Comparison of ENCODE assay signal across 18 cellular contexts in genomic region chr2:233105156-233105895, GRCh38.
"Had no signal": no experiment of that assay in that cellular context is flagged by ENCODE, and none has a peak within 500 bp of the region (broad histone marks: within the 10 kb centered on the region; RNA-seq: fewer than 3 reads in every experiment).

No MANE protein-coding gene starts in this region.

- H3K36me3 ChIP-seq: breast epithelium, gastroesophageal sphincter, heart right ventricle, right atrium auricular region, suprapubic skin, upper lobe of left lung had no signal

- ATAC-seq: gastroesophageal sphincter; heart right ventricle; naive thymus-derived CD8-positive, alpha-beta T cell; T-cell had no signal

- H3K27me3 ChIP-seq: breast epithelium, dorsolateral prefrontal cortex, right atrium auricular region, upper lobe of left lung had no signal

- DNase-seq: activated CD4-positive, alpha-beta T cell treated with anti-CD3 and anti-CD28 coated beads for 4 hours; activated CD8-positive, alpha-beta memory T cell treated with anti-CD3 and anti-CD28 coated beads, Interleukin-2, amount 50 U/mL, for 48 hours; activated naive CD8-positive, alpha-beta T cell treated with anti-CD3 and anti-CD28 coated beads, Interleukin-2, amount 10 ng/mL, durations not matched to agents 7 days and 5 days; dorsolateral prefrontal cortex; erythroblast; heart right ventricle; naive thymus-derived CD8-positive, alpha-beta T cell; occipital lobe; stimulated activated CD4-positive, alpha-beta T cell treated with anti-CD3 and anti-CD28 coated beads, Interleukin-4, amount 100 ng/mL, for 24 hours; T-cell; upper lobe of left lung had no signal

- H3K27ac ChIP-seq: breast epithelium, dorsolateral prefrontal cortex, gastroesophageal sphincter, heart right ventricle, right atrium auricular region, suprapubic skin, upper lobe of left lung had no signal

- H3K4me3 Mint-ChIP-seq: activated naive CD8-positive, alpha-beta T cell treated with anti-CD3 and anti-CD28 coated beads, Interleukin-2, amount 10 ng/mL, durations not matched to agents 7 days and 5 days; activated T-helper 1 cell treated with anti-CD3 and anti-CD28 coated beads, Interleukin-12 subunit alpha, Interleukin-12 subunit beta, Interleukin-2, Interleukin-4 antibody, amounts not matched to agents 30 ng/mL and 10 ng/mL and 1 ng/mL, durations not matched to agents 14 hours and 24 hours and 36 hours; stimulated activated naive CD8-positive, alpha-beta T cell treated with anti-CD3 and anti-CD28 coated beads, Interleukin-15, Interleukin-2, amounts not matched to agents 100 ng/mL and 50 ng/mL, for 24 hours had no signal

- H3K27me3 Mint-ChIP-seq: activated naive CD8-positive, alpha-beta T cell treated with anti-CD3 and anti-CD28 coated beads, Interleukin-2, amount 10 ng/mL, durations not matched to agents 7 days and 5 days; naive thymus-derived CD8-positive, alpha-beta T cell; stimulated activated naive CD8-positive, alpha-beta T cell treated with anti-CD3 and anti-CD28 coated beads, Interleukin-15, Interleukin-2, amounts not matched to agents 100 ng/mL and 50 ng/mL, for 24 hours; T-cell had no signal

- H3K9me3 Mint-ChIP-seq: activated naive CD8-positive, alpha-beta T cell treated with anti-CD3 and anti-CD28 coated beads, Interleukin-2, amount 10 ng/mL, durations not matched to agents 7 days and 5 days; activated T-helper 1 cell treated with anti-CD3 and anti-CD28 coated beads, Interleukin-12 subunit alpha, Interleukin-12 subunit beta, Interleukin-2, Interleukin-4 antibody, amounts not matched to agents 30 ng/mL and 10 ng/mL and 1 ng/mL, durations not matched to agents 14 hours and 24 hours and 36 hours; stimulated activated naive CD8-positive, alpha-beta T cell treated with anti-CD3 and anti-CD28 coated beads, Interleukin-15, Interleukin-2, amounts not matched to agents 100 ng/mL and 50 ng/mL, for 24 hours; T-cell had no signal

- H3K4me1 ChIP-seq: breast epithelium, gastroesophageal sphincter, right atrium auricular region, upper lobe of left lung had no signal

- H3K27ac Mint-ChIP-seq: activated naive CD8-positive, alpha-beta T cell treated with anti-CD3 and anti-CD28 coated beads, Interleukin-2, amount 10 ng/mL, durations not matched to agents 7 days and 5 days; activated T-helper 1 cell treated with anti-CD3 and anti-CD28 coated beads, Interleukin-12 subunit alpha, Interleukin-12 subunit beta, Interleukin-2, Interleukin-4 antibody, amounts not matched to agents 30 ng/mL and 10 ng/mL and 1 ng/mL, durations not matched to agents 14 hours and 24 hours and 36 hours; progenitor cell of endocrine pancreas; stimulated activated naive CD8-positive, alpha-beta T cell treated with anti-CD3 and anti-CD28 coated beads, Interleukin-15, Interleukin-2, amounts not matched to agents 100 ng/mL and 50 ng/mL, for 24 hours had no signal

- H3K9me3 ChIP-seq: breast epithelium, gastroesophageal sphincter, right atrium auricular region, suprapubic skin, upper lobe of left lung had no signal

- H3K4me3 ChIP-seq: breast epithelium, dorsolateral prefrontal cortex, gastroesophageal sphincter, heart right ventricle, right atrium auricular region, suprapubic skin, upper lobe of left lung had no signal
